18 cellular contexts compared by ENCODE assay signal in the genomic region with DNA sequence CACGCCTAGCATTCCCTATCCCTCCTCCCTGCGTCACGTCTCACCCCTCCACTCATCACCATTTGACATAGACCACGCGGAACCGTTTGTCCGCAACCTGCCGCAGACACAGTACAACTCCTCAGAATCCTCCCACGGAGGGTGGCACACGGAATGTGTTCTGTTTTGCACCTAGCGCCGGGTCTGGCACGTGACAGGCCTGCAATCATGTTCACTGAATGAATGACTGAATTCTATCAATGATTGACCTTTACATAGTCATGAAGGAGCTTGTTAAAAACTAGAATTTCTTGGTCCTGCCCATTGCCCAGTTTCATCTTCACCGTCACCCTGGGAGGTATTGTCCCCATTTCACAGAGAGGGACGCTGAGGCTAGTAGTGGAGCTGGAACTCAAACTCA. TPM values are rescaled to one million over a fixed set of nuclear protein-coding genes. Genes with fewer than 3 reads are reported as not detected.
A peak's percentile ranks its signal among the peaks of the same experiment; 100 is the strongest.
DNase-seq lines count a peak whose midpoint lies in the region; ATAC-seq and TF ChIP-seq lines count a peak whose summit lies in the region.
"Had no signal": no experiment of that assay in that cellular context is flagged by ENCODE, and none has a peak within 500 bp of the region (broad histone marks: within the 10 kb centered on the region; RNA-seq: fewer than 3 reads in every experiment).

No MANE protein-coding gene starts in this region.

- H4K20me1 ChIP-seq in PC-9 (ENCODE audit: insufficient read depth) = no peaks in the 10 kb centered on the region
- H4K20me1 ChIP-seq: BLaER1 treated with 17β-estradiol and CSF1 and Interleukin-3, amounts not matched to agents 10 nM and 100 nM had no signal

- TF ChIP-seq CTCF in HEK293 (tag by site-specific recombination; IDR thresholded peaks at IDR 0.05) = no peak
- no peak for TF ChIP-seq CTCF in PC-9 (conservative IDR thresholded peaks at IDR 0.05)

- CTCF ChIA-PET in HEK293 (lab: Yijun Ruan, JAX) (interaction anchor here (0.6 to 2.0 kb wide), 4 partner anchors 11 to 293 kb away, joined by 3 to 6 read pairs (median 3); no protein-coding TSS in a partner anchor), PC-9 (lab: Charles Lee) (no interaction called here)

- H3K79me2 ChIP-seq in trophoblast cell (ENCODE audit: control insufficient read depth, insufficient read depth, low read length, poor library complexity) (no peaks in the 10 kb centered on the region), PC-9 (ENCODE audit: low read depth) (no peaks in the 10 kb centered on the region)

- no peak overlapping the region for H2BK12ac ChIP-seq in trophoblast cell (ENCODE audit: low read length)

- no CpG with 5 or more reads among the region's 15 CpGs for WGBS in trophoblast cell (ENCODE audit: extremely low coverage, insufficient coverage, insufficient read length)

- H3K9ac ChIP-seq in trophoblast cell (ENCODE audit: low read length) = no peak overlapping the region
- H3K9ac ChIP-seq: BLaER1 treated with 17β-estradiol and CSF1 and Interleukin-3, amounts not matched to agents 10 nM and 100 nM had no signal

- no TSS peak for BruUV-seq in PC-9 (replicated peaks; lab: Mats Ljungman, UMichigan)

- no peak overlapping the region for H3K4me3 Mint-ChIP-seq in dendritic cell treated with granulocyte-macrophage colony-stimulating factor and Interleukin-4, amounts not matched to agents 40 ng/mL and 50 ng/mL, for 4 days
- H3K4me3 Mint-ChIP-seq: B cell; CD8-positive, alpha-beta T cell had no signal

- no peak overlapping the region for H4K8ac ChIP-seq in trophoblast cell (ENCODE audit: low read depth, low read length)

- no peaks in the 10 kb centered on the region for H3K4me1 ChIP-seq in HEK293 (ENCODE audit: control insufficient read depth, insufficient read depth, low read length)
- H3K4me1 ChIP-seq in trophoblast cell (ENCODE audit: control insufficient read depth in 1 of 2, insufficient read depth in 2 of 2, low read length in 2 of 2) = peaks cover 0 to 2% of the 10 kb centered on the region in 2 experiments
- H3K4me1 ChIP-seq in PC-9 (replicated peaks; ENCODE audit: insufficient read depth) = no peaks in the 10 kb centered on the region

- H3K4me3 ChIP-seq in HEK293 (ENCODE audit: low read depth, low read length) (no peak overlapping the region), trophoblast cell (ENCODE audit: low read depth, low read length) (peak overlapping the region; percentile 2), PC-9 (no peak overlapping the region)
- H3K4me3 ChIP-seq: BLaER1 treated with 17β-estradiol and CSF1 and Interleukin-3, amounts not matched to agents 10 nM and 100 nM had no signal

- H3K9me3 ChIP-seq in HEK293 (ENCODE audit: control insufficient read depth, insufficient read depth, low read depth, low read length) (no peaks in the 10 kb centered on the region), trophoblast cell (ENCODE audit: insufficient read depth, low read depth, low read length) (peaks cover 4% of the 10 kb centered on the region), PC-9 (ENCODE audit: insufficient read depth, low read depth) (no peaks in the 10 kb centered on the region)
- H3K9me3 ChIP-seq: BLaER1 treated with 17β-estradiol and CSF1 and Interleukin-3, amounts not matched to agents 10 nM and 100 nM had no signal

- H3K14ac ChIP-seq in trophoblast cell (ENCODE audit: low read length) = no peak overlapping the region

- H3K4ac ChIP-seq in trophoblast cell (ENCODE audit: low read depth, low read length) = no peak overlapping the region

- no peak overlapping the region for H2BK120ac ChIP-seq in trophoblast cell (ENCODE audit: insufficient read depth, low read length, poor library complexity)

- ATAC-seq in left colon (peak; percentile 26), GM19455 (IDR thresholded peaks at IDR 0.05; ENCODE audit: unreplicated experiment) (no peak)
- ATAC-seq: CD8-positive, alpha-beta T cell; HCT116 had no signal

- no peaks in the 10 kb centered on the region for H3K36me3 ChIP-seq in HEK293 (ENCODE audit: control insufficient read depth in 2 of 2, insufficient read depth in 1 of 2, low read length in 2 of 2)
- H3K36me3 ChIP-seq in trophoblast cell (ENCODE audit: control insufficient read depth in 1 of 2, insufficient read depth in 2 of 2, low read length in 2 of 2) = no peaks in the 10 kb centered on the region
- H3K36me3 ChIP-seq in PC-9 (ENCODE audit: low read depth) = no peaks in the 10 kb centered on the region
- H3K36me3 ChIP-seq: BLaER1 treated with 17β-estradiol and CSF1 and Interleukin-3, amounts not matched to agents 10 nM and 100 nM had no signal

- no peak overlapping the region for H3K18ac ChIP-seq in trophoblast cell (ENCODE audit: low read length)

- H4K91ac ChIP-seq in trophoblast cell (ENCODE audit: low read depth, low read length) = no peak overlapping the region

- no peak for DNase-seq in left colon
- DNase-seq in trophoblast cell = no peak
- no peak for DNase-seq in SHP77 treated with DMSO at 0.1 percent for 48 hours (lab: John Stamatoyannopoulos, UW)
- no peak for DNase-seq in PC-9
- DNase-seq: Calu3; CD8-positive, alpha-beta T cell; DMS79 treated with DMSO at 0.1 percent for 48 hours; GF-D8; GOT3; H7 had no signal

- no peak overlapping the region for H4K12ac ChIP-seq in trophoblast cell (ENCODE audit: low read depth, low read length)

- no peak overlapping the region for H2AFZ ChIP-seq in trophoblast cell (ENCODE audit: insufficient read depth, low read length, poor library complexity)
- no peak overlapping the region for H2AFZ ChIP-seq in PC-9

- H3K27ac ChIP-seq in HEK293 (ENCODE audit: extremely low read depth, low read depth, low read length) (no peak overlapping the region), trophoblast cell (ENCODE audit: low read depth, low read length) (no peak overlapping the region), PC-9 (no peak overlapping the region)
- H3K27ac ChIP-seq: BLaER1 treated with 17β-estradiol and CSF1 and Interleukin-3, amounts not matched to agents 10 nM and 100 nM had no signal

- peaks cover 41% of the 10 kb centered on the region for H3K4me1 Mint-ChIP-seq in dendritic cell treated with granulocyte-macrophage colony-stimulating factor and Interleukin-4, amounts not matched to agents 40 ng/mL and 50 ng/mL, for 4 days (ENCODE audit: low read depth)

- no peak overlapping the region for H2AK5ac ChIP-seq in trophoblast cell (ENCODE audit: low read length)

- POLR2A ChIA-PET in HEK293 (lab: Yijun Ruan, JAX) (no interaction called here), PC-9 (lab: Charles Lee; ENCODE audit: unreplicated experiment) (no interaction called here)

- H3K27me3 ChIP-seq in trophoblast cell (ENCODE audit: insufficient read depth, low read length) (peaks cover 3% of the 10 kb centered on the region), PC-9 (ENCODE audit: insufficient read depth, low read depth) (peaks cover 89% of the 10 kb centered on the region)

- no peaks in the 10 kb centered on the region for H3F3A ChIP-seq in PC-9 (ENCODE audit: insufficient read depth, low read depth)

- no peak overlapping the region for H3K23ac ChIP-seq in trophoblast cell (ENCODE audit: low read length)

- H3K79me1 ChIP-seq in trophoblast cell (ENCODE audit: low read length) = no peaks in the 10 kb centered on the region

- no peak overlapping the region for H3K4me2 ChIP-seq in trophoblast cell (ENCODE audit: low read length)
- no peak overlapping the region for H3K4me2 ChIP-seq in PC-9
- H3K4me2 ChIP-seq: BLaER1 treated with 17β-estradiol and CSF1 and Interleukin-3, amounts not matched to agents 10 nM and 100 nM had no signal

- no peak overlapping the region for H2BK5ac ChIP-seq in trophoblast cell (ENCODE audit: low read depth, low read length, poor library complexity)

- H3K27me3 Mint-ChIP-seq in dendritic cell treated with granulocyte-macrophage colony-stimulating factor and Interleukin-4, amounts not matched to agents 40 ng/mL and 50 ng/mL, for 4 days = peaks cover 14% of the 10 kb centered on the region

- H3K9me2 ChIP-seq in PC-9 (ENCODE audit: insufficient read depth) = no peaks in the 10 kb centered on the region

- no peaks in the 10 kb centered on the region for H3K9me3 Mint-ChIP-seq in dendritic cell treated with granulocyte-macrophage colony-stimulating factor and Interleukin-4, amounts not matched to agents 40 ng/mL and 50 ng/mL, for 4 days
- H3K9me3 Mint-ChIP-seq: CD8-positive, alpha-beta T cell had no signal

- intact Hi-C loops in dendritic cell treated with granulocyte-macrophage colony-stimulating factor and Interleukin-4, amounts not matched to agents 40 ng/mL and 50 ng/mL, for 4 days (cut with micrococcal nuclease) = no loop called here
- intact Hi-C loops in left colon (cut with DNase I, micrococcal nuclease) (no loop called here), PC-9 (cut with micrococcal nuclease; ENCODE audit: unreplicated experiment) (no loop called here)

- H3K27ac Mint-ChIP-seq in dendritic cell treated with granulocyte-macrophage colony-stimulating factor and Interleukin-4, amounts not matched to agents 40 ng/mL and 50 ng/mL, for 4 days = peak overlapping the region; percentile 8
- H3K27ac Mint-ChIP-seq: B cell; CD8-positive, alpha-beta T cell had no signal

- H3K36me3 Mint-ChIP-seq in dendritic cell treated with granulocyte-macrophage colony-stimulating factor and Interleukin-4, amounts not matched to agents 40 ng/mL and 50 ng/mL, for 4 days (ENCODE audit: low read depth) = peaks cover 6% of the 10 kb centered on the region
- H3K36me3 Mint-ChIP-seq: CD8-positive, alpha-beta T cell had no signal

TF ChIP-seq in HEK293, 187 proteins besides CTCF, POLR2A, EP300 and RAD21:
- no peak for TF ChIP-seq YY2 (tag by site-specific recombination; IDR thresholded peaks at IDR 0.05)
- 0 out of 2 replicates have a peak, but pooled peaks have one; percentile 26 for TF ChIP-seq ZNF600 (tag by site-specific recombination; IDR thresholded peaks at IDR 0.05)
- no peak for TF ChIP-seq ZNF292 (tag by site-specific recombination; IDR thresholded peaks at IDR 0.05; ENCODE audit: borderline replicate concordance, low read depth)

RNA-seq across cellular contexts. Expression of a gene that starts 4.7 kb away (rescaled TPM):
- total RNA-seq in left colon = 1 to 10 TPM; 2.3 to 3.9 TPM
- polyA plus RNA-seq in trophoblast cell (2013) = 0.29 and 0.36 TPM in 2 replicates
- total RNA-seq in PC-9 (2021) = not detected in 2 replicates
- total RNA-seq: B cell; CD8-positive, alpha-beta T cell; HT-29 had no signal

RNA-seq across cellular contexts. Expression of a gene that starts 53.4 kb away (rescaled TPM):
- total RNA-seq in left colon = not detected
- 0.21 and 0.26 TPM in 2 replicates for polyA plus RNA-seq in trophoblast cell (2013)
- not detected in 2 replicates for total RNA-seq in PC-9 (2021)
- total RNA-seq: A172; CD8-positive, alpha-beta T cell; H7; HT-29 had no signal
